Comparison of ENCODE assay signal across 1 cellular context in genomic region chr2:28810384-28811285, GRCh38.
TF ChIP-seq lines count a peak whose summit lies in the region.

SPDYA (plus strand) TSS chr2:28810834; CDS start chr2:28816015, 5,181 bp downstream.

TF ChIP-seq in K562, 482 proteins besides CTCF, POLR2A, EP300 and RAD21 (continued from another document):
- peak; percentile 92 for TF ChIP-seq ZBTB33 (CRISPR knock-in tag; IDR thresholded peaks at IDR 0.05)
- no peak for TF ChIP-seq SIN3A (IDR thresholded peaks at IDR 0.05; ENCODE audit: borderline replicate concordance in 2 of 2, control insufficient read depth in 1 of 2, low read depth in 2 of 2, low read length in 2 of 2)
- TF ChIP-seq ZNF512 (tag; IDR thresholded peaks at IDR 0.05) = no peak
